In genomic region chr6:110039364-110039995, GRCh38 we compare ENCODE assay signal across 8 cellular contexts.
A peak's percentile ranks its signal among the peaks of the same experiment; 100 is the strongest.
DNase-seq lines count a peak whose midpoint lies in the region; ATAC-seq and TF ChIP-seq lines count a peak whose summit lies in the region.

No MANE protein-coding gene starts in this region.

- peaks cover 11 to 15% (median 13%) of the 10 kb centered on the region in 4 donors for H3K4me1 Mint-ChIP-seq in CD4-positive, alpha-beta memory T cell

- peaks cover 11% of the 10 kb centered on the region for H3K4me1 ChIP-seq in CD4-positive, alpha-beta memory T cell (ENCODE audit: insufficient read depth, low read length)

- intact Hi-C loops in CD4-positive, alpha-beta memory T cell (cut with micrococcal nuclease), result loop anchor here (1.0 to 5.0 kb wide), 6 partner anchors 334 to 851 kb away; partner anchors contain the start of genes AK9 and FIG4
- intact Hi-C loops in lower leg skin (cut with DNase I; ENCODE audit: low total_unique reads), result loop anchor here (5.0 kb wide), 1 partner anchor 337 kb away; no protein-coding TSS in a partner anchor

- no peaks in the 10 kb centered on the region for H3K9me3 Mint-ChIP-seq in CD4-positive, alpha-beta memory T cell

- peak; percentile 73 to 77 (median 75) for DNase-seq in CD4-positive, alpha-beta memory T cell
- DNase-seq in NCI-H748 (lab: John Stamatoyannopoulos, UW; ENCODE audit: unreplicated experiment) (peak; percentile 92), ecto neural progenitor cell (ENCODE audit: low spot score) (peak; percentile 85), lower leg skin (ENCODE audit: low spot score in 2 of 2) (peak; percentile 86 to 97)
- DNase-seq in activated CD4-positive, alpha-beta T cell treated with anti-CD3 and anti-CD28 coated beads, Interleukin-2, amount 50 U/mL, for 48 hours, result peak; percentile 87
- peak; percentile 76 to 78 for DNase-seq in stimulated activated CD4-positive, alpha-beta T cell treated with anti-CD3 and anti-CD28 coated beads, Interleukin-4, amount 100 ng/mL, for 48 hours (ENCODE audit: low read depth in 2 of 2)

- peak overlapping the region; percentile 34 for H3K27ac ChIP-seq in CD4-positive, alpha-beta memory T cell (ENCODE audit: low read depth, low read length)

- H3K9me3 ChIP-seq in CD4-positive, alpha-beta memory T cell (ENCODE audit: control insufficient read depth in 1 of 2, low read length in 2 of 2), result no peaks in the 10 kb centered on the region

- H3K36me3 ChIP-seq in CD4-positive, alpha-beta memory T cell (ENCODE audit: insufficient read depth, low read length), result no peaks in the 10 kb centered on the region

- H3K27ac Mint-ChIP-seq in CD4-positive, alpha-beta memory T cell, result peak overlapping the region; percentile 59 to 94 (median 88)

- WGBS in lower leg skin, 2 donors, result 16 to 20% methylated on average over 8 of the region's 8 CpGs

- peak; percentile 89 for ATAC-seq in GM19452 (IDR thresholded peaks at IDR 0.05; ENCODE audit: unreplicated experiment)
- peak; percentile 81 for ATAC-seq in HG03571 (IDR thresholded peaks at IDR 0.05; ENCODE audit: unreplicated experiment)

- no peaks in the 10 kb centered on the region for H3K27me3 Mint-ChIP-seq in CD4-positive, alpha-beta memory T cell

- no peaks in the 10 kb centered on the region for H3K36me3 Mint-ChIP-seq in CD4-positive, alpha-beta memory T cell

- CTCF ChIA-PET in CD4-positive, alpha-beta memory T cell (lab: Charles Lee; ENCODE audit: partially characterized antibody), result interaction anchor here (0.6 to 5.9 kb wide), 81 partner anchors 8 to 1566 kb away, joined by 3 to 115 read pairs (median 5); partner anchors contain the start of genes AK9, AMD1, CD164 and CDC40

- H3K4me3 Mint-ChIP-seq in CD4-positive, alpha-beta memory T cell, result peak overlapping the region; percentile 88 to 96 (median 94)

- TF ChIP-seq CTCF in lower leg skin (IDR thresholded peaks at IDR 0.05), result peak in 1 of 3 donors; percentile 73

- H3K4me3 ChIP-seq in CD4-positive, alpha-beta memory T cell (ENCODE audit: low read length in 2 of 2), result peak overlapping the region; percentile 49 to 57
- H3K4me3 ChIP-seq in lower leg skin (ENCODE audit: low read depth, poor library complexity, severe bottlenecking), result no peak overlapping the region

- H3K27me3 ChIP-seq in CD4-positive, alpha-beta memory T cell (ENCODE audit: insufficient read depth, low read length), result no peaks in the 10 kb centered on the region

- no peak for TF ChIP-seq POLR2A in lower leg skin (IDR thresholded peaks at IDR 0.05)

- POLR2A ChIA-PET in CD4-positive, alpha-beta memory T cell (lab: Charles Lee; ENCODE audit: partially characterized antibody), result interaction anchor here (0.7 to 2.4 kb wide), 14 partner anchors 14 to 1745 kb away, joined by 3 to 14 read pairs (median 4); partner anchors contain the start of genes AK9, CD164, CDC40 and CEP57L1
